ENCODE assay signal across 7 cellular contexts in genomic region chr22:22638313-22638712, GRCh38. TPM values are rescaled to one million over a fixed set of nuclear protein-coding genes. Genes with fewer than 3 reads are reported as not detected.
"Had no signal": no experiment of that assay in that cellular context is flagged by ENCODE, and none has a peak within 500 bp of the region (broad histone marks: within the 10 kb centered on the region; RNA-seq: fewer than 3 reads in every experiment).

No MANE protein-coding gene starts in this region.

RNA-seq across cellular contexts. Expression of gene GGTLC2, which starts 6.1 kb away (rescaled TPM):
- total RNA-seq: HepG2, HT1080, IMR-90, Right ventricle myocardium superior, SJSA1, T-cell had no signal
- polyA plus RNA-seq: HepG2, SK-N-SH had no signal
